In genomic region chr20:63775096-63775978, GRCh38 we compare ENCODE assay signal across 1 cellular context.
TF ChIP-seq lines count a peak whose summit lies in the region.

No MANE protein-coding gene starts in this region.

TF ChIP-seq in HepG2, 621 proteins besides CTCF, POLR2A, EP300 and RAD21 (continued from another document):
- TF ChIP-seq ARHGAP35 (CRISPR knock-in tag; IDR thresholded peaks at IDR 0.05; ENCODE audit: borderline replicate concordance) (no peak), RBFOX2 (IDR thresholded peaks at IDR 0.05; ENCODE audit: low read depth, low read length) (no peak), RXRA (CRISPR knock-in tag; IDR thresholded peaks at IDR 0.05) (peak; percentile 38; the same call in 1 of the 2 replicates), ZBTB20 (CRISPR knock-in tag; IDR thresholded peaks at IDR 0.05; ENCODE audit: borderline replicate concordance, low read depth) (no peak), KDM5B (CRISPR knock-in tag; IDR thresholded peaks at IDR 0.05; ENCODE audit: borderline replicate concordance) (peak; percentile 63; the same call in 1 of the 2 replicates), ZNF572 (CRISPR knock-in tag; IDR thresholded peaks at IDR 0.05) (0 out of 2 replicates have a peak, but pooled peaks have one; percentile 10), ZNF136 (CRISPR knock-in tag; IDR thresholded peaks at IDR 0.05; ENCODE audit: low read depth) (no peak), PITX1 (CRISPR knock-in tag; IDR thresholded peaks at IDR 0.05) (0 out of 2 replicates have a peak, but pooled peaks have one; percentile 40), ZNF441 (CRISPR knock-in tag; IDR thresholded peaks at IDR 0.05; ENCODE audit: borderline replicate concordance) (no peak), ZNF883 (CRISPR knock-in tag; IDR thresholded peaks at IDR 0.05; ENCODE audit: not compliant biosample characterization) (peak; percentile 12), USF2 (IDR thresholded peaks at IDR 0.05; ENCODE audit: low read depth, low read length) (no peak), USF2 (CRISPR knock-in tag; IDR thresholded peaks at IDR 0.05; ENCODE audit: borderline replicate concordance) (no peak), ZNF326 (CRISPR knock-in tag; IDR thresholded peaks at IDR 0.05; ENCODE audit: borderline replicate concordance) (no peak), ZSCAN5A (CRISPR knock-in tag; IDR thresholded peaks at IDR 0.05; ENCODE audit: borderline replicate concordance) (no peak), ADNP (CRISPR knock-in tag; IDR thresholded peaks at IDR 0.05) (no peak), SIN3A (IDR thresholded peaks at IDR 0.05; ENCODE audit: borderline replicate concordance, low read depth, low read length) (no peak), PLSCR1 (CRISPR knock-in tag; IDR thresholded peaks at IDR 0.05; ENCODE audit: borderline replicate concordance) (no peak), IKZF4 (CRISPR knock-in tag; IDR thresholded peaks at IDR 0.05; ENCODE audit: borderline replicate concordance, low read depth, not compliant biosample characterization) (no peak), ZNF460 (CRISPR knock-in tag; IDR thresholded peaks at IDR 0.05; ENCODE audit: borderline replicate concordance) (no peak), FOXK2 (IDR thresholded peaks at IDR 0.05) (no peak), SKIL (CRISPR knock-in tag; IDR thresholded peaks at IDR 0.05; ENCODE audit: borderline replicate concordance) (no peak), GATAD2A (CRISPR knock-in tag; IDR thresholded peaks at IDR 0.05) (0 out of 2 replicates have a peak, but pooled peaks have one; percentile 18), SRSF9 (IDR thresholded peaks at IDR 0.05; ENCODE audit: borderline replicate concordance, insufficient read depth, low read depth, low read length, poor library complexity, severe bottlenecking) (no peak), KDM3A (CRISPR knock-in tag; IDR thresholded peaks at IDR 0.05; ENCODE audit: low read depth) (peak; percentile 49; the same call in 1 of the 2 replicates), ZNF839 (CRISPR knock-in tag; IDR thresholded peaks at IDR 0.05; ENCODE audit: borderline replicate concordance) (no peak), ATM (IDR thresholded peaks at IDR 0.05; ENCODE audit: borderline replicate concordance) (no peak), ATF1 (CRISPR knock-in tag; IDR thresholded peaks at IDR 0.05) (no peak), ZBTB38 (CRISPR knock-in tag; IDR thresholded peaks at IDR 0.05) (peak; percentile 100), ZNF567 (CRISPR knock-in tag; IDR thresholded peaks at IDR 0.05; ENCODE audit: borderline replicate concordance) (no peak), YY1 (IDR thresholded peaks at IDR 0.05; ENCODE audit: insufficient read depth, insufficient replicate concordance, low read depth, low read length) (no peak), MTERF4 (CRISPR knock-in tag; IDR thresholded peaks at IDR 0.05) (no peak), ZNF546 (CRISPR knock-in tag; conservative IDR thresholded peaks at IDR 0.05) (no peak), ZNF574 (CRISPR knock-in tag; IDR thresholded peaks at IDR 0.05) (peak; percentile 16; the same call in 1 of the 2 replicates), AKAP8 (CRISPR knock-in tag; IDR thresholded peaks at IDR 0.05) (no peak), ARNT (IDR thresholded peaks at IDR 0.05) (no peak), NR3C1 (CRISPR knock-in tag; IDR thresholded peaks at IDR 0.05) (no peak), PAWR (CRISPR knock-in tag; IDR thresholded peaks at IDR 0.05; ENCODE audit: borderline replicate concordance) (no peak), ZNF678 (CRISPR knock-in tag; IDR thresholded peaks at IDR 0.05) (no peak), HMGXB4 (CRISPR knock-in tag; IDR thresholded peaks at IDR 0.05; ENCODE audit: borderline replicate concordance in 1 of 2, low read depth in 1 of 2) (peak in 1 of 2 experiments; percentile 48; a peak in 2 of 4 replicates), GTF3A (CRISPR knock-in tag; conservative IDR thresholded peaks at IDR 0.05) (no peak), ZKSCAN8 (CRISPR knock-in tag; IDR thresholded peaks at IDR 0.05; ENCODE audit: borderline replicate concordance) (no peak)
